ENCODE assay signal across 9 cellular contexts in the genomic region with DNA sequence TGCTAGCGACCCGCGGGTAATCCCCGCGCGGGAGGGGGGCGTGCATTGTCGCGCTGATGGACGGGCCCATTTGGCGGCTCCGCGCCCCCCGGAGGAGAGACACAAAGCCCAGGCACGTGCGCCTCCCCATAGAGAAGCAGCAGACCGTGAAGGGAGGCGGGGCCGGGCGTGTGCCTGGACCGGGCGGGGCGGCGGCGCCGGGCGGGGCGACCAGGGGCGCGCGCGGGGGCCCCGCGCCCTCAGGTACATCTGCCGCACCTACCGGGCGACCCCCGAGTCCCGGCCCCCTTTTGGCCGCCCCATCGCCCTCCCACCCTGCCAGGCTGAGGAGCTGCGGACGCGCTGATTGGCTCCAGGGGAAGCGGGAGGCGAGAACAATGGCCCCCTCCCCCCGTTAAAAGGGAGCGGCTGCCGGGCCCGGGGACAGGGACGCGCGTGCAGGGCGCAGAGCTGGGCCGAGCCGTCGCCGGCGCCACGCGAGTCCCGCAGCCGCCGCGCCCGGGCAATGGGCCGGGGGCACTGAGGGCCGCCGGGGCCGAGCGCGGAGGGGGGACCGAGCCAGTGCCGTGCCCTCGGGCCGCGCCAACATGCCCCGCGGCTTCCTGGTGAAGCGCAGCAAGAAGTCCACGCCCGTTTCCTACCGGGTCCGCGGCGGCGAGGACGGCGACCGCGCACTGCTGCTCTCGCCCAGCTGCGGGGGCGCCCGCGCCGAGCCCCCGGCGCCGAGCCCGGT. TPM values are rescaled to one million over a fixed set of nuclear protein-coding genes. Genes with fewer than 3 reads are reported as not detected.
DNase-seq lines count a peak whose midpoint lies in the region; ATAC-seq and TF ChIP-seq lines count a peak whose summit lies in the region.
"Had no signal": no experiment of that assay in that cellular context is flagged by ENCODE, and none has a peak within 500 bp of the region (broad histone marks: within the 10 kb centered on the region; RNA-seq: fewer than 3 reads in every experiment).

A gene with protein sequence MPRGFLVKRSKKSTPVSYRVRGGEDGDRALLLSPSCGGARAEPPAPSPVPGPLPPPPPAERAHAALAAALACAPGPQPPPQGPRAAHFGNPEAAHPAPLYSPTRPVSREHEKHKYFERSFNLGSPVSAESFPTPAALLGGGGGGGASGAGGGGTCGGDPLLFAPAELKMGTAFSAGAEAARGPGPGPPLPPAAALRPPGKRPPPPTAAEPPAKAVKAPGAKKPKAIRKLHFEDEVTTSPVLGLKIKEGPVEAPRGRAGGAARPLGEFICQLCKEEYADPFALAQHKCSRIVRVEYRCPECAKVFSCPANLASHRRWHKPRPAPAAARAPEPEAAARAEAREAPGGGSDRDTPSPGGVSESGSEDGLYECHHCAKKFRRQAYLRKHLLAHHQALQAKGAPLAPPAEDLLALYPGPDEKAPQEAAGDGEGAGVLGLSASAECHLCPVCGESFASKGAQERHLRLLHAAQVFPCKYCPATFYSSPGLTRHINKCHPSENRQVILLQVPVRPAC (plus strand): TSS at position 424 of the 733 bp plus-strand sequence. CDS start 164 bp downstream, at position 588.

- no peaks in the 10 kb centered on the region for H3K36me3 ChIP-seq in left ventricle myocardium inferior
- no peaks in the 10 kb centered on the region for H3K36me3 ChIP-seq in PC-9 (ENCODE audit: low read depth)

- H3K27ac ChIP-seq in left ventricle myocardium inferior (replicated peaks) (no peak within 1 kb of the TSS), PC-9 (no peak within 1 kb of the TSS)

- peaks cover 64% of the 10 kb centered on the region for H3K27me3 Mint-ChIP-seq in IgD-negative memory B cell

- CTCF ChIA-PET in PC-9 (lab: Charles Lee): no interaction called here

- no peaks in the 10 kb centered on the region for H3F3A ChIP-seq in PC-9 (ENCODE audit: insufficient read depth, low read depth)

- POLR2A ChIA-PET in PC-9 (lab: Charles Lee; ENCODE audit: unreplicated experiment): interaction anchor here (0.7 kb wide), 1 partner anchor 75 kb away, joined by 8 read pairs; no protein-coding TSS in a partner anchor

- no peaks in the 10 kb centered on the region for H3K9me2 ChIP-seq in PC-9 (ENCODE audit: insufficient read depth)

- no peaks in the 10 kb centered on the region for H3K79me2 ChIP-seq in PC-9 (ENCODE audit: low read depth)

- no peaks in the 10 kb centered on the region for H4K20me1 ChIP-seq in PC-9 (ENCODE audit: insufficient read depth)

- no peak for ATAC-seq in stimulated activated effector memory CD8-positive, alpha-beta T cell treated with anti-CD3 and anti-CD28 coated beads, Interleukin-12 subunit alpha, Interleukin-12 subunit beta, amount 100 ng/mL, for 72 hours
- no peak for ATAC-seq in GM19328 (IDR thresholded peaks at IDR 0.05; ENCODE audit: unreplicated experiment)
- ATAC-seq in HG02642 (IDR thresholded peaks at IDR 0.05; ENCODE audit: poor library complexity, unreplicated experiment): no peak

- H3K4me2 ChIP-seq in PC-9: no peak within 1 kb of the TSS

- H3K9me3 Mint-ChIP-seq in IgD-negative memory B cell: peaks cover 0 to 2% (median 0%) of the 10 kb centered on the region in 3 donors
- no peaks in the 10 kb centered on the region for H3K9me3 Mint-ChIP-seq in stimulated activated effector memory CD8-positive, alpha-beta T cell treated with anti-CD3 and anti-CD28 coated beads, Interleukin-12 subunit alpha, Interleukin-12 subunit beta, amount 100 ng/mL, for 72 hours

- H3K4me1 Mint-ChIP-seq in IgD-negative memory B cell: peaks cover 6 to 13% (median 9%) of the 10 kb centered on the region in 3 donors
- H3K4me1 Mint-ChIP-seq in stimulated activated effector memory CD8-positive, alpha-beta T cell treated with anti-CD3 and anti-CD28 coated beads, Interleukin-12 subunit alpha, Interleukin-12 subunit beta, amount 100 ng/mL, for 72 hours: peaks cover 26% of the 10 kb centered on the region

- DNase-seq in DMS 273 treated with DMSO at 0.1 percent for 48 hours (lab: John Stamatoyannopoulos, UW): peak; percentile 60
- peak; percentile 23 for DNase-seq in SW480 (ENCODE audit: low spot score)
- no peak for DNase-seq in left ventricle myocardium inferior
- DNase-seq in stimulated activated effector memory CD8-positive, alpha-beta T cell treated with anti-CD3 and anti-CD28 coated beads, Interleukin-12 subunit alpha, Interleukin-12 subunit beta, amount 100 ng/mL, for 72 hours (ENCODE audit: low spot score in 2 of 2): no peak
- no peak for DNase-seq in PC-9

- H3K4me3 ChIP-seq in left ventricle myocardium inferior (peak within 1 kb of the TSS; percentile 52), PC-9 (no peak within 1 kb of the TSS)

- no TSS peak for BruUV-seq in PC-9 (replicated peaks; lab: Mats Ljungman, UMichigan)

- no peak within 1 kb of the TSS for H2AFZ ChIP-seq in PC-9

- H3K9me3 ChIP-seq in left ventricle myocardium inferior (replicated peaks) (no peaks in the 10 kb centered on the region), PC-9 (ENCODE audit: insufficient read depth, low read depth) (no peaks in the 10 kb centered on the region)

- intact Hi-C loops in left ventricle myocardium inferior (cut with micrococcal nuclease): loop anchor here (10.0 kb wide), 1 partner anchor 207 kb away; no protein-coding TSS in a partner anchor
- intact Hi-C loops in PC-9 (cut with micrococcal nuclease; ENCODE audit: unreplicated experiment): no loop called here

- H3K27ac Mint-ChIP-seq in IgD-negative memory B cell: peak within 1 kb of the TSS in 2 of 3 donors; percentile 45 to 74
- H3K27ac Mint-ChIP-seq in stimulated activated effector memory CD8-positive, alpha-beta T cell treated with anti-CD3 and anti-CD28 coated beads, Interleukin-12 subunit alpha, Interleukin-12 subunit beta, amount 100 ng/mL, for 72 hours: no peak within 1 kb of the TSS

- peak within 1 kb of the TSS; percentile 70 to 92 (median 72) for H3K4me3 Mint-ChIP-seq in IgD-negative memory B cell
- peak within 1 kb of the TSS; percentile 54 for H3K4me3 Mint-ChIP-seq in stimulated activated effector memory CD8-positive, alpha-beta T cell treated with anti-CD3 and anti-CD28 coated beads, Interleukin-12 subunit alpha, Interleukin-12 subunit beta, amount 100 ng/mL, for 72 hours

- H3K36me3 Mint-ChIP-seq in IgD-negative memory B cell: peaks cover 2% of the 10 kb centered on the region
- peaks cover 6% of the 10 kb centered on the region for H3K36me3 Mint-ChIP-seq in stimulated activated effector memory CD8-positive, alpha-beta T cell treated with anti-CD3 and anti-CD28 coated beads, Interleukin-12 subunit alpha, Interleukin-12 subunit beta, amount 100 ng/mL, for 72 hours

- H3K4me1 ChIP-seq in left ventricle myocardium inferior (peaks cover 39% of the 10 kb centered on the region), PC-9 (replicated peaks; ENCODE audit: insufficient read depth) (no peaks in the 10 kb centered on the region)

- TF ChIP-seq CTCF in left ventricle myocardium inferior (IDR thresholded peaks at IDR 0.05; ENCODE audit: borderline replicate concordance) (no peak), PC-9 (conservative IDR thresholded peaks at IDR 0.05) (no peak)

- H3K27me3 ChIP-seq in left ventricle myocardium inferior (ENCODE audit: low read depth): peaks cover 99% of the 10 kb centered on the region
- H3K27me3 ChIP-seq in PC-9 (ENCODE audit: insufficient read depth, low read depth): no peaks in the 10 kb centered on the region

RNA-seq across cellular contexts. Expression of the gene that starts here (rescaled TPM):
- not detected for polyA plus RNA-seq in IgD-negative memory B cell
- total RNA-seq in left ventricle myocardium inferior (not detected), PC-9 (2021) (not detected in 2 replicates)
- total RNA-seq: bronchial epithelial cell had no signal

Comparison
In these comparisons a context has a peak if more than half of its experiments do, and no peak if none do; other contexts are left out.
1. DNase-seq: peak in DMS 273 treated with DMSO at 0.1 percent for 48 hours (single experiment) and SW480 (single experiment); none in left ventricle myocardium inferior (single experiment), stimulated activated effector memory CD8-positive, alpha-beta T cell treated with anti-CD3 and anti-CD28 coated beads, Interleukin-12 subunit alpha, Interleukin-12 subunit beta, amount 100 ng/mL, for 72 hours (0 of 2) and PC-9 (0 of 2).